Comparison of ENCODE assay signal across 19 cellular contexts in the genomic region with DNA sequence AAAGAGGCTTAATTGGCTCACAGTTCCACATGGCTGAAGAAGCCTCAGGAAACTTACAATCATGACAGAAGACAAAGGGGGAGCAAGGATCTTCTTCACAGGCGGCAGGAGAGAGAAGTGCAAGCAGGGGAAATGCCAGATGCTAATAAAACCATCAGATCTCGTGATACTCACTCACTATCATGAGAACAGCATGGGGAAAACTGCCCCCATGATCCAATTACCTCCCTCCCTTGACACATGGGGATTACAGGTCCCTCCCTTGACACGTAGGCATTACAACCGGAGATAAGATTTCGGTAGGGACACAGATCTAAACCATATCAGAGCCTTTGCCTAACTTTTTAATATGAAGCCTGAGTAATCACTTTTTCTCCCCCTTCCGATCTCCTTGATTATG. TPM values are rescaled to one million over a fixed set of nuclear protein-coding genes. Genes with fewer than 3 reads are reported as not detected.
DNase-seq lines count a peak whose midpoint lies in the region; ATAC-seq and TF ChIP-seq lines count a peak whose summit lies in the region.
"Had no signal": no experiment of that assay in that cellular context is flagged by ENCODE, and none has a peak within 500 bp of the region (broad histone marks: within the 10 kb centered on the region; RNA-seq: fewer than 3 reads in every experiment).

No MANE protein-coding gene starts in this region.

- H3K27ac ChIP-seq in GM23338 (ENCODE audit: low read depth) (no peak overlapping the region), endodermal cell (ENCODE audit: low read depth, low read length) (no peak overlapping the region), neural progenitor cell (no peak overlapping the region)
- H3K27ac ChIP-seq in CD4-positive, alpha-beta memory T cell (ENCODE audit: low read depth, low read length), result no peak overlapping the region
- H3K27ac ChIP-seq: 22Rv1, A549, C4-2B had no signal

- H3K4me1 Mint-ChIP-seq in GM23338, result peaks cover 4% of the 10 kb centered on the region; the same call in 2 of the 3 replicates
- peaks cover 26% of the 10 kb centered on the region for H3K4me1 Mint-ChIP-seq in endodermal cell
- peaks cover 12% of the 10 kb centered on the region for H3K4me1 Mint-ChIP-seq in neural progenitor cell
- H3K4me1 Mint-ChIP-seq in CD4-positive, alpha-beta memory T cell, result no peaks in the 10 kb centered on the region

- H3K4me1 ChIP-seq in GM23338 (ENCODE audit: insufficient read depth), result peaks cover 4% of the 10 kb centered on the region; the same call in 1 of the 2 replicates
- H3K4me1 ChIP-seq in endodermal cell (ENCODE audit: control insufficient read depth, insufficient read depth, low read length), result no peaks in the 10 kb centered on the region
- H3K4me1 ChIP-seq in neural progenitor cell, result peaks cover 3% of the 10 kb centered on the region
- no peaks in the 10 kb centered on the region for H3K4me1 ChIP-seq in CD4-positive, alpha-beta memory T cell (ENCODE audit: insufficient read depth, low read length)
- H3K4me1 ChIP-seq: A549 had no signal

- no peaks in the 10 kb centered on the region for H3K27me3 ChIP-seq in GM23338 (ENCODE audit: insufficient read depth)
- no peaks in the 10 kb centered on the region for H3K27me3 ChIP-seq in endodermal cell (ENCODE audit: control insufficient read depth, insufficient read depth, low read length, poor library complexity, severe bottlenecking)
- no peaks in the 10 kb centered on the region for H3K27me3 ChIP-seq in neural progenitor cell
- H3K27me3 ChIP-seq in CD4-positive, alpha-beta memory T cell (ENCODE audit: insufficient read depth, low read length), result no peaks in the 10 kb centered on the region

- 0 out of 2 replicates have a peak, but pooled peaks cover 2% of the 10 kb centered on the region for H3F3A ChIP-seq in GM23338 (replicated peaks; ENCODE audit: low read depth)
- H3F3A ChIP-seq in neural progenitor cell (ENCODE audit: low read depth), result peaks cover 4% of the 10 kb centered on the region

- H3K4me2 ChIP-seq in GM23338, result no peak overlapping the region
- no peak overlapping the region for H3K4me2 ChIP-seq in neural progenitor cell
- H3K4me2 ChIP-seq: A549 had no signal

- H3K36me3 ChIP-seq in GM23338 (ENCODE audit: insufficient read depth) (0 out of 2 replicates have a peak, but pooled peaks cover 6% of the 10 kb centered on the region), endodermal cell (ENCODE audit: control insufficient read depth, insufficient read depth, low read length) (peaks cover 8% of the 10 kb centered on the region), neural progenitor cell (no peaks in the 10 kb centered on the region)
- H3K36me3 ChIP-seq in CD4-positive, alpha-beta memory T cell (ENCODE audit: insufficient read depth, low read length), result no peaks in the 10 kb centered on the region

- H3K4me3 Mint-ChIP-seq in GM23338, result no peak overlapping the region
- H3K4me3 Mint-ChIP-seq in endodermal cell, result peak overlapping the region; percentile 21
- H3K4me3 Mint-ChIP-seq in neural progenitor cell, result no peak overlapping the region
- no peak overlapping the region for H3K4me3 Mint-ChIP-seq in CD4-positive, alpha-beta memory T cell
- H3K4me3 Mint-ChIP-seq: CD4-positive, alpha-beta T cell; IgD-negative memory B cell had no signal

- H3K9me3 Mint-ChIP-seq in GM23338 (peaks cover 4% of the 10 kb centered on the region), endodermal cell (peaks cover 8% of the 10 kb centered on the region), neural progenitor cell (peaks cover 6% of the 10 kb centered on the region)
- H3K9me3 Mint-ChIP-seq in CD4-positive, alpha-beta memory T cell, result peaks cover 0 to 7% (median 3%) of the 10 kb centered on the region in 8 donors
- H3K9me3 Mint-ChIP-seq: CD4-positive, alpha-beta T cell had no signal

- H3K79me2 ChIP-seq in GM23338 (replicated peaks; ENCODE audit: insufficient read depth), result no peaks in the 10 kb centered on the region
- no peaks in the 10 kb centered on the region for H3K79me2 ChIP-seq in neural progenitor cell (ENCODE audit: low read depth)

- peak overlapping the region; percentile 88 for H2AFZ ChIP-seq in GM23338
- no peak overlapping the region for H2AFZ ChIP-seq in neural progenitor cell (replicated peaks)

- CTCF ChIA-PET in CD4-positive, alpha-beta memory T cell (lab: Charles Lee; ENCODE audit: partially characterized antibody), result no interaction called here

- H3K9ac ChIP-seq in endodermal cell (ENCODE audit: extremely low read depth, low read length, poor library complexity, severe bottlenecking), result no peak overlapping the region
- no peak overlapping the region for H3K9ac ChIP-seq in neural progenitor cell

- intact Hi-C loops in CD4-positive, alpha-beta memory T cell (cut with micrococcal nuclease), result no loop called here

- H3K27me3 Mint-ChIP-seq in GM23338 (ENCODE audit: insufficient read depth, low read depth, poor library complexity) (no peaks in the 10 kb centered on the region), endodermal cell (ENCODE audit: insufficient read depth) (no peaks in the 10 kb centered on the region), neural progenitor cell (ENCODE audit: insufficient read depth, low read depth) (no peaks in the 10 kb centered on the region)
- no peaks in the 10 kb centered on the region for H3K27me3 Mint-ChIP-seq in CD4-positive, alpha-beta memory T cell
- H3K27me3 Mint-ChIP-seq: CD4-positive, alpha-beta T cell had no signal

- TF ChIP-seq CTCF in GM23338 (conservative IDR thresholded peaks at IDR 0.05; ENCODE audit: low read depth in 2 of 2), result no peak
- peak; percentile 25 for TF ChIP-seq CTCF in endodermal cell (conservative IDR thresholded peaks at IDR 0.05)
- no peak for TF ChIP-seq CTCF in neural progenitor cell (IDR thresholded peaks at IDR 0.05)

- H3K27ac Mint-ChIP-seq in GM23338 (no peak overlapping the region), endodermal cell (peak overlapping the region; percentile 65), neural progenitor cell (no peak overlapping the region)
- no peak overlapping the region for H3K27ac Mint-ChIP-seq in CD4-positive, alpha-beta memory T cell
- H3K27ac Mint-ChIP-seq: CD4-positive, alpha-beta T cell; IgD-negative memory B cell had no signal

- POLR2A ChIA-PET in CD4-positive, alpha-beta memory T cell (lab: Charles Lee; ENCODE audit: partially characterized antibody), result no interaction called here

- H3K9me3 ChIP-seq in endodermal cell (ENCODE audit: control insufficient read depth, low read length) (peaks cover 15% of the 10 kb centered on the region), neural progenitor cell (ENCODE audit: low read depth) (no peaks in the 10 kb centered on the region)
- no peaks in the 10 kb centered on the region for H3K9me3 ChIP-seq in CD4-positive, alpha-beta memory T cell (ENCODE audit: control insufficient read depth in 1 of 2, low read length in 2 of 2)
- H3K9me3 ChIP-seq: A549 had no signal

- DNase-seq in GM23338 (ENCODE audit: low spot score) (no peak), NCI-H82 treated with DMSO at 0.1 percent for 48 hours (lab: John Stamatoyannopoulos, UW; ENCODE audit: unreplicated experiment) (peak; percentile 83), endodermal cell (peak; percentile 55), neural progenitor cell (ENCODE audit: low spot score) (peak; percentile 9)
- no peak for DNase-seq in CD4-positive, alpha-beta memory T cell
- DNase-seq: AML-193; CD4-positive, alpha-beta T cell; DMS153; DMS79; GDM1; GOT3; H7 had no signal

- no peaks in the 10 kb centered on the region for H3K9me2 ChIP-seq in GM23338 (ENCODE audit: insufficient read depth)

- H3K4me3 ChIP-seq in GM23338 (no peak overlapping the region), endodermal cell (ENCODE audit: low read length) (peak overlapping the region; percentile 25), neural progenitor cell (no peak overlapping the region)
- no peak overlapping the region for H3K4me3 ChIP-seq in CD4-positive, alpha-beta memory T cell (ENCODE audit: low read length in 2 of 2)
- H3K4me3 ChIP-seq: A549 had no signal

- H4K20me1 ChIP-seq in GM23338 (replicated peaks; ENCODE audit: insufficient read depth) (no peaks in the 10 kb centered on the region), neural progenitor cell (ENCODE audit: low read depth) (no peaks in the 10 kb centered on the region)

- H3K36me3 Mint-ChIP-seq in GM23338 (ENCODE audit: low read depth), result peaks cover 3% of the 10 kb centered on the region; the same call in 1 of the 3 replicates
- H3K36me3 Mint-ChIP-seq in endodermal cell (ENCODE audit: low read depth), result peaks cover 18% of the 10 kb centered on the region
- peaks cover 8% of the 10 kb centered on the region for H3K36me3 Mint-ChIP-seq in neural progenitor cell
- no peaks in the 10 kb centered on the region for H3K36me3 Mint-ChIP-seq in CD4-positive, alpha-beta memory T cell
- H3K36me3 Mint-ChIP-seq: IgD-negative memory B cell had no signal

- 43 to 57% methylated on average over 4 to 6 of the region's 6 CpGs for WGBS in endodermal cell (ENCODE audit: insufficient coverage in 1 of 2, insufficient read length in 1 of 2), 2 experiments

- no peak for ATAC-seq in GM23338
- no peak for ATAC-seq in GM19035 (IDR thresholded peaks at IDR 0.05; ENCODE audit: unreplicated experiment)
- ATAC-seq in GM21619 (IDR thresholded peaks at IDR 0.05; ENCODE audit: unreplicated experiment), result no peak
- ATAC-seq: A549, HepG2 had no signal

TF ChIP-seq in GM23338, 12 proteins besides CTCF, POLR2A, EP300 and RAD21 (continues in another document):
- TF ChIP-seq, protein P1, sequence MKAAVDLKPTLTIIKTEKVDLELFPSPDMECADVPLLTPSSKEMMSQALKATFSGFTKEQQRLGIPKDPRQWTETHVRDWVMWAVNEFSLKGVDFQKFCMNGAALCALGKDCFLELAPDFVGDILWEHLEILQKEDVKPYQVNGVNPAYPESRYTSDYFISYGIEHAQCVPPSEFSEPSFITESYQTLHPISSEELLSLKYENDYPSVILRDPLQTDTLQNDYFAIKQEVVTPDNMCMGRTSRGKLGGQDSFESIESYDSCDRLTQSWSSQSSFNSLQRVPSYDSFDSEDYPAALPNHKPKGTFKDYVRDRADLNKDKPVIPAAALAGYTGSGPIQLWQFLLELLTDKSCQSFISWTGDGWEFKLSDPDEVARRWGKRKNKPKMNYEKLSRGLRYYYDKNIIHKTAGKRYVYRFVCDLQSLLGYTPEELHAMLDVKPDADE (IDR thresholded peaks at IDR 0.05), result no peak
- TF ChIP-seq NANOG (IDR thresholded peaks at IDR 0.05; ENCODE audit: borderline replicate concordance) (no peak), JUNB (IDR thresholded peaks at IDR 0.05; ENCODE audit: unreplicated experiment) (no peak)

RNA-seq across cellular contexts. Expression of a gene that starts 43.7 kb away (rescaled TPM):
- 8.1 and 10.3 TPM in 2 replicates for total RNA-seq in GM23338 (2014; rRNA removed; shearing (Covaris generic))
- 2.6 and 3.6 TPM in 2 replicates for polyA plus RNA-seq in GM23338 (2016; fragmentation: Nextera tagmentation; extraction: Ambion mirVana)
- 10 to 100 TPM; 45.1 to 70.2 TPM for total RNA-seq in endodermal cell
- 68.7 TPM for polyA plus RNA-seq in endodermal cell (2013, experiment 1 of 2)
- 59.2 TPM for polyA plus RNA-seq in endodermal cell (2013, experiment 2 of 2)
- total RNA-seq in neural progenitor cell (ENCODE audit: low replicate concordance), result 357 and 383 TPM in 2 replicates
- not detected for total RNA-seq in CD4-positive, alpha-beta memory T cell
- polyA plus RNA-seq in CD4-positive, alpha-beta memory T cell, result under 1 TPM; 0.48 to 0.49 TPM
- total RNA-seq: HepG2 had no signal
- polyA plus RNA-seq: HepG2 had no signal

Comparison
In these comparisons a context has a peak if more than half of its experiments do, and no peak if none do; other contexts are left out.
1. DNase-seq: peak in NCI-H82 treated with DMSO at 0.1 percent for 48 hours (single experiment), endodermal cell (single experiment) and neural progenitor cell (single experiment); none in GM23338 (single experiment) and CD4-positive, alpha-beta memory T cell (0 of 5).